Comparison of ENCODE assay signal across 18 cellular contexts in the genomic region with DNA sequence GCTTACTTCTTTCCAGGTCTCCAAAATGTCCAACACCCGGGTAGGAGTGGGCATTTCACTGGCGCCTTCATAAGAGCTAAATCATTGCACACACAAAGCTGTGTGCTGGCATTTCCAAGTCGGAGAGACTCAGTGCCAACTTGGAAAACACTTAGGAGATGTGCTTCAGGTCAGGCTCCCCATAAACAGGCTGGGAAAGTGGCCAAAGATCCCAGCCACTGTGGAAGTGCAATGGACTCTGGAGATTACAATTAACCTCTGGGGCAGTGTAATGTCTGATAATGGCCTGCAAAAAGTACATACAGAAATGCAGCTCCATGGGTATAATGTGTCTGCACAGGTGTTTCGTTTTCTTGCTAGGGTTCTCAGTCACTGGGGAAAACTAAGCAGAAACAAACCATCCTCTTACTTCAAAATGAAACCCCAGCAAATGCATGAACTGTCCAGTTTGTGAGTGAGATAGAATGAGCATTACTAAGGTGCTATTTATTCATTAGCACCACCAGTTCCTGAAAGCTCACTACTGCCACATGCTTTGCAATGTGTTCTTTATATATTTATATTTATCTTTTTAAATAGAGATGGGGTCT.
DNase-seq lines count a peak whose midpoint lies in the region; ATAC-seq and TF ChIP-seq lines count a peak whose summit lies in the region.
"Had no signal": no experiment of that assay in that cellular context is flagged by ENCODE, and none has a peak within 500 bp of the region (broad histone marks: within the 10 kb centered on the region; RNA-seq: fewer than 3 reads in every experiment).

No MANE protein-coding gene starts in this region.

- H3K27me3 Mint-ChIP-seq in activated B cell treated with CpG ODN at 0.5 μM for 24 hours = no peaks in the 10 kb centered on the region

- no peaks in the 10 kb centered on the region for H3K27me3 ChIP-seq in stomach
- H3K27me3 ChIP-seq: brain microvascular endothelial cell, heart left ventricle, transverse colon had no signal

- no peak overlapping the region for H3K27ac ChIP-seq in stomach
- H3K27ac ChIP-seq: brain microvascular endothelial cell, transverse colon had no signal

- DNase-seq in GM10248 (ENCODE audit: extremely low spot score) (peak; percentile 57), activated B cell treated with CpG ODN at 0.5 μM for 24 hours (no peak), hypothalamus (lab: John Stamatoyannopoulos, UW) (no peak), NAMALWA (ENCODE audit: low spot score) (no peak), NCI-H187 treated with DMSO at 0.1 percent for 48 hours (lab: John Stamatoyannopoulos, UW) (no peak), stomach (no peak)
- DNase-seq: activated CD8-positive, alpha-beta T cell treated with anti-CD3 and anti-CD28 coated beads, Interleukin-2, amount 10 ng/mL, durations not matched to agents 7 days and 5 days; activated gamma-delta T cell treated with Interleukin-2 at 50 U/mL for 16 hours; brain microvascular endothelial cell; DMS153; NCI-H226; T-helper 9 cell; transverse colon had no signal

- POLR2A ChIA-PET in GM10248 (lab: Yijun Ruan, JAX) = no interaction called here
- POLR2A ChIA-PET in activated B cell treated with CpG ODN at 0.5 μM for 24 hours (lab: Charles Lee) = interaction anchor here (0.9 kb wide), 1 partner anchor 46 kb away, joined by 3 read pairs; no protein-coding TSS in a partner anchor

- no peak overlapping the region for H3K27ac Mint-ChIP-seq in activated B cell treated with CpG ODN at 0.5 μM for 24 hours
- H3K27ac Mint-ChIP-seq: activated CD8-positive, alpha-beta T cell treated with anti-CD3 and anti-CD28 coated beads, Interleukin-2, amount 10 ng/mL, durations not matched to agents 7 days and 5 days had no signal

- no peaks in the 10 kb centered on the region for H3K9me3 ChIP-seq in stomach
- H3K9me3 ChIP-seq: heart left ventricle, transverse colon had no signal

- no peaks in the 10 kb centered on the region for H3K36me3 Mint-ChIP-seq in activated B cell treated with CpG ODN at 0.5 μM for 24 hours (ENCODE audit: low read depth)

- no peak overlapping the region for H3K4me3 Mint-ChIP-seq in activated B cell treated with CpG ODN at 0.5 μM for 24 hours
- H3K4me3 Mint-ChIP-seq: activated CD8-positive, alpha-beta T cell treated with anti-CD3 and anti-CD28 coated beads, Interleukin-2, amount 10 ng/mL, durations not matched to agents 7 days and 5 days; neural crest cell had no signal

- TF ChIP-seq POLR2A in stomach (IDR thresholded peaks at IDR 0.05) = no peak

- CTCF ChIA-PET in GM10248 (lab: Yijun Ruan, JAX) = interaction anchor here (1.1 to 2.4 kb wide), 4 partner anchors 9 to 104 kb away, joined by 3 to 6 read pairs (median 4); no protein-coding TSS in a partner anchor
- CTCF ChIA-PET in activated B cell treated with CpG ODN at 0.5 μM for 24 hours (lab: Charles Lee) = no interaction called here

- H3K4me1 Mint-ChIP-seq in activated B cell treated with CpG ODN at 0.5 μM for 24 hours = no peaks in the 10 kb centered on the region
- H3K4me1 Mint-ChIP-seq: neural crest cell had no signal

- intact Hi-C loops in activated B cell treated with CpG ODN at 0.5 μM for 24 hours (cut with micrococcal nuclease) = no loop called here
- intact Hi-C loops in stomach (cut with DNase I; ENCODE audit: low total_unique reads) = no loop called here

- ATAC-seq in GM19395 (IDR thresholded peaks at IDR 0.05; ENCODE audit: unreplicated experiment) = peak; percentile 80
- peak; percentile 51 for ATAC-seq in HG02852 (IDR thresholded peaks at IDR 0.05; ENCODE audit: unreplicated experiment)
- ATAC-seq in activated B cell treated with CpG ODN at 0.5 μM for 24 hours (ENCODE audit: low read depth) = peak; percentile 37
- ATAC-seq: activated CD8-positive, alpha-beta T cell treated with anti-CD3 and anti-CD28 coated beads, Interleukin-2, amount 10 ng/mL, durations not matched to agents 7 days and 5 days had no signal

- TF ChIP-seq CTCF in GM10248 (IDR thresholded peaks at IDR 0.05; ENCODE audit: control extremely low read depth, extremely low read depth, low read depth, missing control alignments) (no peak), activated B cell treated with CpG ODN at 0.5 μM for 24 hours (IDR thresholded peaks at IDR 0.05) (no peak), stomach (IDR thresholded peaks at IDR 0.05) (no peak)

- H3K4me3 ChIP-seq in stomach = no peak overlapping the region
- H3K4me3 ChIP-seq: heart left ventricle, smooth muscle cell, transverse colon had no signal

- peaks cover 5 to 16% (median 13%) of the 10 kb centered on the region in 4 donors for H3K4me1 ChIP-seq in stomach

- TF ChIP-seq EP300 in stomach (IDR thresholded peaks at IDR 0.05) = no peak

- 36 to 68% (median 38%) methylated on average over 1 to 4 of the region's 4 CpGs for WGBS in stomach, 5 donors

- no peaks in the 10 kb centered on the region for H3K9me3 Mint-ChIP-seq in activated B cell treated with CpG ODN at 0.5 μM for 24 hours
- H3K9me3 Mint-ChIP-seq: neural crest cell had no signal

- no peaks in the 10 kb centered on the region for H3K36me3 ChIP-seq in stomach
- H3K36me3 ChIP-seq: brain microvascular endothelial cell, heart left ventricle, transverse colon had no signal
